ENCODE assay signal across 22 cellular contexts in genomic region chr20:15047561-15047960, GRCh38.
A peak's percentile ranks its signal among the peaks of the same experiment; 100 is the strongest.
DNase-seq lines count a peak whose midpoint lies in the region; ATAC-seq and TF ChIP-seq lines count a peak whose summit lies in the region.
"Had no signal": no experiment of that assay in that cellular context is flagged by ENCODE, and none has a peak within 500 bp of the region (broad histone marks: within the 10 kb centered on the region; RNA-seq: fewer than 3 reads in every experiment).

No MANE protein-coding gene starts in this region.

- peak; percentile 70 for ATAC-seq in DND-41 (ENCODE audit: insufficient read depth, low read depth)
- ATAC-seq: A549; CD8-positive, alpha-beta T cell had no signal

- no peak overlapping the region for H3K27ac Mint-ChIP-seq in immature natural killer cell
- H3K27ac Mint-ChIP-seq: CD4-positive, CD25-positive, alpha-beta regulatory T cell; CD8-positive, alpha-beta T cell; HFFc6 had no signal

- H3K9me3 ChIP-seq in BLaER1 (peaks cover 51% of the 10 kb centered on the region), DND-41 (ENCODE audit: insufficient read depth, low read length, severe bottlenecking) (no peaks in the 10 kb centered on the region), Loucy (ENCODE audit: insufficient read depth, low read depth, low read length) (no peaks in the 10 kb centered on the region)
- H3K9me3 ChIP-seq: A549, BE2C, HAP-1 had no signal

- H3K4me2 ChIP-seq in BLaER1 (peak overlapping the region; percentile 77), DND-41 (ENCODE audit: insufficient read depth, low read length) (peak overlapping the region; percentile 55), Loucy (ENCODE audit: low read depth, low read length, poor library complexity, severe bottlenecking) (peak overlapping the region; percentile 56)
- H3K4me2 ChIP-seq: A549 had no signal

- no peak for TF ChIP-seq CTCF in DND-41 (IDR thresholded peaks at IDR 0.05; ENCODE audit: borderline replicate concordance, extremely low read depth, low read length, poor library complexity, severe bottlenecking)
- TF ChIP-seq CTCF in Loucy (conservative IDR thresholded peaks at IDR 0.05; ENCODE audit: low read length), result no peak

- H3K4me1 ChIP-seq in BLaER1 (peaks cover 42% of the 10 kb centered on the region), DND-41 (ENCODE audit: insufficient read depth, low read length) (peaks cover 67% of the 10 kb centered on the region), Loucy (ENCODE audit: insufficient read depth, low read length, poor library complexity, severe bottlenecking) (peaks cover 18% of the 10 kb centered on the region)
- H3K4me1 ChIP-seq: A549, Caco-2, HAP-1 had no signal

- H3K27ac ChIP-seq in BLaER1, result peak overlapping the region; percentile 98
- H3K27ac ChIP-seq in DND-41 (ENCODE audit: low read length), result peak overlapping the region; percentile 99
- H3K27ac ChIP-seq: A549, C4-2B had no signal

- peak overlapping the region; percentile 81 for H3K9ac ChIP-seq in BLaER1
- H3K9ac ChIP-seq in DND-41 (ENCODE audit: low read depth, low read length), result peak overlapping the region; percentile 55
- peak overlapping the region; percentile 37 for H3K9ac ChIP-seq in Loucy (ENCODE audit: low read depth, low read length, poor library complexity, severe bottlenecking)

- H3F3A ChIP-seq in Loucy (ENCODE audit: low read depth), result no peaks in the 10 kb centered on the region; the same call in 1 of the 2 replicates

- H3K9me2 ChIP-seq in Loucy (replicated peaks; ENCODE audit: low read depth, low read length), result no peaks in the 10 kb centered on the region

- peaks cover 5 to 27% (median 8%) of the 10 kb centered on the region in 6 donors for H3K9me3 Mint-ChIP-seq in immature natural killer cell
- H3K9me3 Mint-ChIP-seq: CD8-positive, alpha-beta T cell had no signal

- H3K27me3 Mint-ChIP-seq in immature natural killer cell (ENCODE audit: low read depth in 3 of 3), result peaks cover 0 to 2% (median 0%) of the 10 kb centered on the region in 3 donors
- H3K27me3 Mint-ChIP-seq: CD4-positive, CD25-positive, alpha-beta regulatory T cell had no signal

- no peak overlapping the region for H3K4me3 Mint-ChIP-seq in immature natural killer cell
- H3K4me3 Mint-ChIP-seq: CD4-positive, CD25-positive, alpha-beta regulatory T cell; CD8-positive, alpha-beta T cell; HFFc6 had no signal

- DNase-seq in DND-41 (peak; percentile 50), left kidney (ENCODE audit: low read depth, low spot score) (peak; percentile 62), DMS53 treated with DMSO at 0.1 percent for 48 hours (lab: John Stamatoyannopoulos, UW; ENCODE audit: unreplicated experiment) (no peak), immature natural killer cell (no peak), NCI-H2227 (lab: John Stamatoyannopoulos, UW; ENCODE audit: unreplicated experiment) (no peak)
- DNase-seq: 8988T; ACHN; AML-193; BE2C; Caco-2; CD4-positive, CD25-positive, alpha-beta regulatory T cell; CD8-positive, alpha-beta T cell; DMS153; DMS79; GF-D8; GOT3; HFFc6 had no signal

- H4K20me1 ChIP-seq in BLaER1 (no peaks in the 10 kb centered on the region), DND-41 (ENCODE audit: insufficient read depth, low read length) (no peaks in the 10 kb centered on the region), Loucy (ENCODE audit: insufficient read depth, low read length, poor library complexity, severe bottlenecking) (no peaks in the 10 kb centered on the region)

- no peaks in the 10 kb centered on the region for H3K79me2 ChIP-seq in DND-41 (ENCODE audit: insufficient read depth, low read length)
- no peaks in the 10 kb centered on the region for H3K79me2 ChIP-seq in Loucy (ENCODE audit: insufficient read depth, low read length)

- H3K36me3 ChIP-seq in BLaER1 (no peaks in the 10 kb centered on the region), DND-41 (ENCODE audit: insufficient read depth, low read length) (no peaks in the 10 kb centered on the region), Loucy (ENCODE audit: insufficient read depth, low read length) (no peaks in the 10 kb centered on the region)
- H3K36me3 ChIP-seq: BE2C, HAP-1 had no signal

- no peaks in the 10 kb centered on the region for H3K4me1 Mint-ChIP-seq in immature natural killer cell
- H3K4me1 Mint-ChIP-seq: CD4-positive, CD25-positive, alpha-beta regulatory T cell had no signal

- no peaks in the 10 kb centered on the region for H3K27me3 ChIP-seq in BLaER1
- no peaks in the 10 kb centered on the region for H3K27me3 ChIP-seq in DND-41 (ENCODE audit: insufficient read depth, low read length, poor library complexity)
- H3K27me3 ChIP-seq in Loucy (ENCODE audit: insufficient read depth, low read length, poor library complexity, severe bottlenecking), result no peaks in the 10 kb centered on the region
- H3K27me3 ChIP-seq: BE2C had no signal

- H3K36me3 Mint-ChIP-seq in immature natural killer cell, result no peaks in the 10 kb centered on the region
- H3K36me3 Mint-ChIP-seq: CD4-positive, CD25-positive, alpha-beta regulatory T cell; CD8-positive, alpha-beta T cell had no signal

- H3K4me3 ChIP-seq in BLaER1 (no peak overlapping the region; the same call in 1 of the 2 replicates), DND-41 (ENCODE audit: low read depth in 1 of 2, low read length in 2 of 2) (peak overlapping the region in 1 of 2 experiments; percentile 40; a peak in 2 of 4 replicates), Loucy (ENCODE audit: low read length, poor library complexity, severe bottlenecking) (peak overlapping the region; percentile 47)
- H3K4me3 ChIP-seq: A549, HAP-1 had no signal

- H2AFZ ChIP-seq in DND-41 (ENCODE audit: low read depth, low read length) (peak overlapping the region; percentile 56), Loucy (ENCODE audit: low read length) (no peak overlapping the region)

Comparison
In these comparisons a context has a peak if more than half of its experiments do, and no peak if none do; other contexts are left out.
1. DNase-seq: peak in DND-41 (single experiment) and left kidney (single experiment); none in DMS53 treated with DMSO at 0.1 percent for 48 hours (single experiment), immature natural killer cell (0 of 3) and NCI-H2227 (single experiment).
2. Peak in every context shown above with its lines, with median percentiles within 50 percentile points of each other: H3K4me2 ChIP-seq and H3K9ac ChIP-seq.